In the genomic region with DNA sequence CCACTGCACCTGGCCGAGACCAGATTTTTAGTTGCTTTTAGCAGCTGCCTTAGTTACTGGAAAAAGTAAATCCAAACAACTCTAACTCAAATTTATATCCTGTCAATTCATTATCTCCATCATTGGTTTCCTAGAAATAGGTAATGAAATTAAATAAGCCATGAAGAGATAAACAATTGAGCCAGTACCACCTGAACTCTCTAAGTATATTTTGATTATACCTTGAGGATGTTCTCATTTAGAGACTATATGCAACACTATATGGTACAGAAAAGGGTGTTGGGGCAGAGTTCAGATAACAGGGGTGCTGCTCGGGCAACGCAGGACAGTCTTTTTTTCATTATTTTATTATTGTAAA, we compare ENCODE assay signal across 24 cellular contexts.
"Had no signal": no experiment of that assay in that cellular context is flagged by ENCODE, and none has a peak within 500 bp of the region (broad histone marks: within the 10 kb centered on the region; RNA-seq: fewer than 3 reads in every experiment).

No MANE protein-coding gene starts in this region.

- H3K4me3 Mint-ChIP-seq: activated CD8-positive, alpha-beta T cell treated with anti-CD3 and anti-CD28 coated beads, Interleukin-2, amount 10 ng/mL, durations not matched to agents 7 days and 5 days; activated naive CD4-positive, alpha-beta T cell treated with anti-CD3 and anti-CD28 coated beads, Interleukin-2, amount 50 U/mL, for 24 hours; activated T-helper 1 cell treated with anti-CD3 and anti-CD28 coated beads, Interleukin-12 subunit alpha, Interleukin-12 subunit beta, Interleukin-2, Interleukin-4 antibody, amounts not matched to agents 30 ng/mL and 10 ng/mL and 1 ng/mL, durations not matched to agents 14 hours and 24 hours and 36 hours; T-cell had no signal

- H3K4me1 Mint-ChIP-seq: activated naive CD4-positive, alpha-beta T cell treated with anti-CD3 and anti-CD28 coated beads, Interleukin-2, amount 50 U/mL, for 24 hours; T-cell had no signal

- H3K27me3 ChIP-seq: colonic mucosa had no signal

- H3K36me3 ChIP-seq: breast epithelium, colonic mucosa had no signal

- H3K9me3 ChIP-seq: colonic mucosa had no signal

- H3K36me3 Mint-ChIP-seq: activated naive CD4-positive, alpha-beta T cell treated with anti-CD3 and anti-CD28 coated beads, Interleukin-2, amount 50 U/mL, for 24 hours; IgD-negative memory B cell; T-cell had no signal

- H3K4me3 ChIP-seq: breast epithelium, colonic mucosa, SK-N-MC had no signal

- H3K4me1 ChIP-seq: breast epithelium, colonic mucosa had no signal

- H3K27ac ChIP-seq: breast epithelium, colonic mucosa, SK-N-MC, VCaP had no signal

- H3K9me3 Mint-ChIP-seq: activated naive CD4-positive, alpha-beta T cell treated with anti-CD3 and anti-CD28 coated beads, Interleukin-2, amount 50 U/mL, for 24 hours; activated T-helper 1 cell treated with anti-CD3 and anti-CD28 coated beads, Interleukin-12 subunit alpha, Interleukin-12 subunit beta, Interleukin-2, Interleukin-4 antibody, amounts not matched to agents 30 ng/mL and 10 ng/mL and 1 ng/mL, durations not matched to agents 14 hours and 24 hours and 36 hours; T-cell had no signal

- ATAC-seq: PC-3, T-cell had no signal

- H3K27ac Mint-ChIP-seq: activated naive CD4-positive, alpha-beta T cell treated with anti-CD3 and anti-CD28 coated beads, Interleukin-2, amount 50 U/mL, for 24 hours; activated T-helper 1 cell treated with anti-CD3 and anti-CD28 coated beads, Interleukin-12 subunit alpha, Interleukin-12 subunit beta, Interleukin-2, Interleukin-4 antibody, amounts not matched to agents 30 ng/mL and 10 ng/mL and 1 ng/mL, durations not matched to agents 14 hours and 24 hours and 36 hours; T-cell had no signal

- DNase-seq: activated CD4-positive, alpha-beta T cell treated with anti-CD3 and anti-CD28 coated beads for 4 hours; activated CD8-positive, alpha-beta memory T cell treated with anti-CD3 and anti-CD28 coated beads, Interleukin-2, amount 50 U/mL, for 48 hours; activated effector memory CD4-positive, alpha-beta T cell treated with Interleukin-2 at 50 U/mL for 16 hours; activated naive CD4-positive, alpha-beta T cell; activated T-cell treated with anti-CD3 and anti-CD28 coated beads, Interleukin-2, amount 50 U/mL, for 1 hour; aorta; colonic mucosa; KG1; NCI-H1092; NCI-H1930; NCI-H2171; NCI-H226; NCI-H524 treated with DMSO at 0.1 percent for 48 hours; PC-3; SIG-M5; T1000 had no signal

- H3K27me3 Mint-ChIP-seq: activated naive CD4-positive, alpha-beta T cell treated with anti-CD3 and anti-CD28 coated beads, Interleukin-2, amount 50 U/mL, for 24 hours had no signal
